In the genomic region with DNA sequence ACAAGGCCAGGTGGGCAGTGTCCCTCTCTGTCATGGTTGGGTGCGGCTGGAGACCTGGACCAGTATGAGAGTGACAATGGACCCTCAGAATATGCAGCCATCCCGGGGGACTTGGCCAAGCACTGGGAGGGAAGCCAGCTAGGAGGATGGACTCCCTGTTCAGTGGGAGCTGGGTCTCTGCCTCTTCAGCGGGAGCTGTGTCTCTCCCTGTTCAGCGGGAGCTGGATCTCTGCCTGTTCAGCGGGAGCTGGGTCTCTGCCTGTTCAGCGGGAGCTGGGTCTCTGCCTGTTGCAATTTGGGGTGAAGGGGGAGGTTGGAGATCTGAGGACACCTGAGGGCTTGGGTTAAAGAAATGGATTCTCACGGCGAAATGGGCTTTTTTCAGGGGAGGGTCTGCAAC, we compare ENCODE assay signal across 25 cellular contexts. TPM values are rescaled to one million over a fixed set of nuclear protein-coding genes. Genes with fewer than 3 reads are reported as not detected.
"Had no signal": no experiment of that assay in that cellular context is flagged by ENCODE, and none has a peak within 500 bp of the region (broad histone marks: within the 10 kb centered on the region; RNA-seq: fewer than 3 reads in every experiment).

No MANE protein-coding gene starts in this region.

- H3K27ac ChIP-seq: ascending aorta, brain microvascular endothelial cell, upper lobe of left lung had no signal

- H3K36me3 ChIP-seq: ascending aorta, brain microvascular endothelial cell, upper lobe of left lung had no signal

- DNase-seq: activated CD8-positive, alpha-beta memory T cell treated with anti-CD3 and anti-CD28 coated beads, Interleukin-2, amount 50 U/mL, for 4 hours; activated naive CD4-positive, alpha-beta T cell treated with anti-CD3 and anti-CD28 coated beads, Interleukin-2, amount 10 ng/mL, durations not matched to agents 7 days and 5 days; activated T-cell treated with anti-CD3 and anti-CD28 coated beads, Interleukin-2, amount 50 U/mL, for 4 hours; brain microvascular endothelial cell; caudate nucleus; effector memory CD4-positive, alpha-beta T cell; foreskin melanocyte; kidney glomerular epithelial cell; left ventricle myocardium superior; nephron progenitor cell; nucleus accumbens; stimulated activated CD4-positive, alpha-beta T cell treated with anti-CD3 and anti-CD28 coated beads, Interleukin-4, amount 100 ng/mL, for 1 hour; stimulated activated naive CD4-positive, alpha-beta T cell treated with Interleukin-2 at 50 U/mL for 16 hours; T1000; upper lobe of left lung had no signal

- H3K4me3 ChIP-seq: ascending aorta, upper lobe of left lung had no signal

- H3K36me3 Mint-ChIP-seq: activated naive CD4-positive, alpha-beta T cell treated with anti-CD3 and anti-CD28 coated beads, Interleukin-2, amount 10 ng/mL, durations not matched to agents 7 days and 5 days; WTC11 had no signal

- H3K9me3 ChIP-seq: ascending aorta, upper lobe of left lung had no signal

- ATAC-seq: activated T-cell treated with anti-CD3 and anti-CD28 coated beads, Interleukin-2, amount 50 U/mL, for 4 hours; esophagus mucosa; left ventricle myocardium superior; sciatic nerve; WTC11 had no signal

- H3K27ac Mint-ChIP-seq: activated naive CD4-positive, alpha-beta T cell treated with anti-CD3 and anti-CD28 coated beads, Interleukin-2, amount 10 ng/mL, durations not matched to agents 7 days and 5 days; activated T-helper 2 cell treated with anti-CD3 and anti-CD28 coated beads, Interferon-gamma antibody, Interleukin-2, Interleukin-4, amounts not matched to agents 10 μg/mL and 5 μg/mL and 100 μg/mL, durations not matched to agents 14 hours and 24 hours and 36 hours; nephron progenitor cell; WTC11 had no signal

- H3K9me3 Mint-ChIP-seq: activated naive CD4-positive, alpha-beta T cell treated with anti-CD3 and anti-CD28 coated beads, Interleukin-2, amount 10 ng/mL, durations not matched to agents 7 days and 5 days; activated T-cell treated with anti-CD3 and anti-CD28 coated beads, Interleukin-2, amount 50 U/mL, for 4 hours; activated T-helper 2 cell treated with anti-CD3 and anti-CD28 coated beads, Interferon-gamma antibody, Interleukin-2, Interleukin-4, amounts not matched to agents 10 μg/mL and 5 μg/mL and 100 μg/mL, durations not matched to agents 14 hours and 24 hours and 36 hours; nephron progenitor cell; WTC11 had no signal

- H3K4me3 Mint-ChIP-seq: activated naive CD4-positive, alpha-beta T cell treated with anti-CD3 and anti-CD28 coated beads, Interleukin-2, amount 10 ng/mL, durations not matched to agents 7 days and 5 days; activated T-cell treated with anti-CD3 and anti-CD28 coated beads, Interleukin-2, amount 50 U/mL, for 4 hours; nephron progenitor cell; WTC11 had no signal

- FAIRE-seq: endothelial cell of umbilical vein had no signal

- H3K4me1 ChIP-seq: ascending aorta had no signal

RNA-seq across cellular contexts. Expression of a gene that starts 3.8 kb away (rescaled TPM):
- total RNA-seq: activated T-helper 2 cell treated with anti-CD3 and anti-CD28 coated beads, Interferon-gamma antibody, Interleukin-2, Interleukin-4, amounts not matched to agents 10 μg/mL and 5 μg/mL and 100 μg/mL, durations not matched to agents 14 hours and 24 hours and 36 hours; dermis microvascular lymphatic vessel endothelial cell; endothelial cell of umbilical vein; esophagus mucosa; left ventricle myocardium superior; mononuclear cell; sciatic nerve; T-helper 1 cell treated with Interleukin-12 subunit alpha and Interleukin-12 subunit beta and Interleukin-4 antibody, amounts not matched to agents 30 ng/mL and 1 ng/mL, for 36 hours had no signal
- polyA plus RNA-seq: endothelial cell of umbilical vein had no signal

RNA-seq across cellular contexts. Expression of a gene that starts 7.1 kb away (rescaled TPM):
- total RNA-seq: activated T-cell treated with anti-CD3 and anti-CD28 coated beads, Interleukin-2, amount 50 U/mL, for 4 hours; activated T-helper 2 cell treated with anti-CD3 and anti-CD28 coated beads, Interferon-gamma antibody, Interleukin-2, Interleukin-4, amounts not matched to agents 10 μg/mL and 5 μg/mL and 100 μg/mL, durations not matched to agents 14 hours and 24 hours and 36 hours; ascending aorta; dermis microvascular lymphatic vessel endothelial cell; endothelial cell of umbilical vein; esophagus mucosa; left ventricle myocardium superior; mononuclear cell; sciatic nerve; T-helper 1 cell treated with Interleukin-12 subunit alpha and Interleukin-12 subunit beta and Interleukin-4 antibody, amounts not matched to agents 30 ng/mL and 1 ng/mL, for 36 hours; WTC11 had no signal
- polyA plus RNA-seq: endothelial cell of umbilical vein, thymus had no signal

RNA-seq across cellular contexts. Expression of a gene that starts 25.9 kb away (rescaled TPM):
- total RNA-seq: ascending aorta, endothelial cell of umbilical vein, left ventricle myocardium superior, mononuclear cell had no signal
